1 cellular context compared by ENCODE assay signal in genomic region chr14:93716410-93717221, GRCh38.
TF ChIP-seq lines count a peak whose summit lies in the region.

No MANE protein-coding gene starts in this region.

TF ChIP-seq in SK-N-SH treated with all-trans-retinoic acid at 6 μM for 48 hours, 23 proteins besides CTCF, POLR2A, EP300 and RAD21 (continued from another document):
- TF ChIP-seq CSDC2 (CRISPR knock-in tag; IDR thresholded peaks at IDR 0.05), result no peak
- no peak for TF ChIP-seq PATZ1 (CRISPR knock-in tag; IDR thresholded peaks at IDR 0.05; ENCODE audit: borderline replicate concordance)
